37 cellular contexts compared by ENCODE assay signal in the genomic region with DNA sequence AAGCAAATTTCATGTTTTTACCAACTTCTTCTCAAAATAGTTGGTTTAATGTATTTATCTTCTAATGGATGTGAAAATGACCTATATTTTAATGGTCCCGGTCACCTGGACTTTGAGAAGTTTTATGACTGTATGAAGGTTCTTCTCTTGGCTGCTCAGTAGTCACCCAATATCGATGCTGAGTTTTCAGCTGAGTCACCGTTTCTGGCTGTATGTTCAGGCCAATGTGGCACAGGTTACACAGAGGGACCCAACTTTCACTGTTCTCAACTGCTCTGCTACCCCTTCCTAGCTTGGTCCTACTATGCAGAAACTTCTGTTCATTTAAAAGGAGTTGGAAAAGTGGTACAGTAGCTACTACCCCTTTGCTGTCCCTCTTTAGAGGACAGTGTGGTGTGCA. TPM values are rescaled to one million over a fixed set of nuclear protein-coding genes. Genes with fewer than 3 reads are reported as not detected.
"Had no signal": no experiment of that assay in that cellular context is flagged by ENCODE, and none has a peak within 500 bp of the region (broad histone marks: within the 10 kb centered on the region; RNA-seq: fewer than 3 reads in every experiment).

No MANE protein-coding gene starts in this region.

- H3K79me2 ChIP-seq: hepatocyte had no signal

- ATAC-seq: activated CD4-positive, alpha-beta T cell treated with anti-CD3 and anti-CD28 coated beads for 36 hours; activated CD8-positive, alpha-beta memory T cell treated with anti-CD3 and anti-CD28 coated beads, Interleukin-2, amount 10 ng/mL, durations not matched to agents 7 days and 5 days; activated CD8-positive, alpha-beta T cell treated with anti-CD3 and anti-CD28 coated beads, Interleukin-2, amount 10 ng/mL, durations not matched to agents 7 days and 5 days; activated naive CD8-positive, alpha-beta T cell treated with anti-CD3 and anti-CD28 coated beads, Interleukin-2, amount 50 U/mL, for 24 hours; effector memory CD8-positive, alpha-beta T cell; gastroesophageal sphincter; heart right ventricle; T-helper 17 cell had no signal

- FAIRE-seq: bronchial epithelial cell, colon had no signal

- H3K27me3 Mint-ChIP-seq: activated CD4-positive, alpha-beta memory T cell treated with anti-CD3 and anti-CD28 coated beads for 36 hours; activated CD4-positive, alpha-beta T cell treated with anti-CD3 and anti-CD28 coated beads for 36 hours; activated CD4-positive, alpha-beta T cell treated with anti-CD3 and anti-CD28 coated beads, Interleukin-2, amount 10 ng/mL, durations not matched to agents 24 days and 14 days; activated CD8-positive, alpha-beta memory T cell treated with anti-CD3 and anti-CD28 coated beads, Interleukin-2, amount 10 ng/mL, durations not matched to agents 7 days and 5 days; activated naive CD4-positive, alpha-beta T cell treated with anti-CD3 and anti-CD28 coated beads, Interleukin-2, amount 50 U/mL, for 24 hours; activated naive CD8-positive, alpha-beta T cell treated with anti-CD3 and anti-CD28 coated beads for 36 hours; activated naive CD8-positive, alpha-beta T cell treated with anti-CD3 and anti-CD28 coated beads, Interleukin-2, amount 50 U/mL, for 24 hours; central memory CD8-positive, alpha-beta T cell; effector memory CD8-positive, alpha-beta T cell; T-helper 17 cell had no signal

- H3K9me3 ChIP-seq: adrenal gland, ascending aorta, esophagus squamous epithelium, gastroesophageal sphincter, heart right ventricle had no signal

- H3K4me1 Mint-ChIP-seq: activated CD4-positive, alpha-beta T cell treated with anti-CD3 and anti-CD28 coated beads for 36 hours; activated CD4-positive, alpha-beta T cell treated with anti-CD3 and anti-CD28 coated beads, Interleukin-2, amount 10 ng/mL, durations not matched to agents 24 days and 14 days; activated CD8-positive, alpha-beta memory T cell treated with anti-CD3 and anti-CD28 coated beads, Interleukin-2, amount 10 ng/mL, durations not matched to agents 7 days and 5 days; activated naive CD4-positive, alpha-beta T cell treated with anti-CD3 and anti-CD28 coated beads, Interleukin-2, amount 50 U/mL, for 24 hours; activated naive CD8-positive, alpha-beta T cell treated with anti-CD3 and anti-CD28 coated beads for 36 hours; activated naive CD8-positive, alpha-beta T cell treated with anti-CD3 and anti-CD28 coated beads, Interleukin-2, amount 50 U/mL, for 24 hours; central memory CD8-positive, alpha-beta T cell; T-helper 17 cell had no signal

- DNase-seq: activated CD4-positive, alpha-beta memory T cell treated with anti-CD3 and anti-CD28 coated beads for 36 hours; activated CD4-positive, alpha-beta T cell treated with anti-CD3 and anti-CD28 coated beads for 36 hours; activated CD4-positive, alpha-beta T cell treated with anti-CD3 and anti-CD28 coated beads, Interleukin-2, amount 10 ng/mL, durations not matched to agents 24 days and 14 days; activated CD4-positive, CD25-positive, alpha-beta regulatory T cell; activated CD4-positive, CD25-positive, alpha-beta regulatory T cell treated with anti-CD3 and anti-CD28 coated beads, Interleukin-2, amount 50 U/mL, for 72 hours; activated CD8-positive, alpha-beta memory T cell treated with anti-CD3 and anti-CD28 coated beads, Interleukin-2, amount 10 ng/mL, durations not matched to agents 7 days and 5 days; activated CD8-positive, alpha-beta memory T cell treated with anti-CD3 and anti-CD28 coated beads, Interleukin-2, amount 50 U/mL, for 4 hours; activated CD8-positive, alpha-beta T cell treated with anti-CD3 and anti-CD28 coated beads, Interleukin-2, amount 10 ng/mL, durations not matched to agents 7 days and 5 days; activated effector memory CD4-positive, alpha-beta T cell treated with anti-CD3 and anti-CD28 coated beads, Interleukin-2, amount 50 U/mL, for 16 hours; activated naive CD4-positive, alpha-beta T cell treated with anti-CD3 and anti-CD28 coated beads for 36 hours; activated naive CD8-positive, alpha-beta T cell treated with anti-CD3 and anti-CD28 coated beads for 36 hours; activated naive CD8-positive, alpha-beta T cell treated with anti-CD3 and anti-CD28 coated beads, Interleukin-2, amount 50 U/mL, for 24 hours; activated T-cell treated with anti-CD3 and anti-CD28 coated beads, Interleukin-2, amount 50 U/mL, for 1 hour; activated T-cell treated with anti-CD3 and anti-CD28 coated beads, Interleukin-2, amount 50 U/mL, for 48 hours; adrenal gland; cortex of kidney; dermis blood vessel endothelial cell; effector CD4-positive, alpha-beta T cell; effector memory CD8-positive, alpha-beta T cell; erythroblast; esophagus squamous epithelium; foreskin melanocyte; heart right ventricle; T-helper 17 cell; T1000 had no signal

- H2AFZ ChIP-seq: hepatocyte had no signal

- H3K4me3 Mint-ChIP-seq: activated CD4-positive, alpha-beta memory T cell treated with anti-CD3 and anti-CD28 coated beads for 36 hours; activated CD4-positive, alpha-beta T cell treated with anti-CD3 and anti-CD28 coated beads for 36 hours; activated CD4-positive, alpha-beta T cell treated with anti-CD3 and anti-CD28 coated beads, Interleukin-2, amount 10 ng/mL, durations not matched to agents 24 days and 14 days; activated CD8-positive, alpha-beta memory T cell treated with anti-CD3 and anti-CD28 coated beads, Interleukin-2, amount 10 ng/mL, durations not matched to agents 7 days and 5 days; activated CD8-positive, alpha-beta T cell treated with anti-CD3 and anti-CD28 coated beads, Interleukin-2, amount 10 ng/mL, durations not matched to agents 7 days and 5 days; activated naive CD4-positive, alpha-beta T cell treated with anti-CD3 and anti-CD28 coated beads for 36 hours; activated naive CD4-positive, alpha-beta T cell treated with anti-CD3 and anti-CD28 coated beads, Interleukin-2, amount 50 U/mL, for 24 hours; activated naive CD8-positive, alpha-beta T cell treated with anti-CD3 and anti-CD28 coated beads for 36 hours; activated naive CD8-positive, alpha-beta T cell treated with anti-CD3 and anti-CD28 coated beads, Interleukin-2, amount 50 U/mL, for 24 hours; activated T-helper 1 cell treated with anti-CD3 and anti-CD28 coated beads, Interleukin-12 subunit alpha, Interleukin-12 subunit beta, Interleukin-2, Interleukin-4 antibody, amounts not matched to agents 30 ng/mL and 10 ng/mL and 1 ng/mL, durations not matched to agents 14 hours and 24 hours and 36 hours; brain; central memory CD8-positive, alpha-beta T cell; effector memory CD8-positive, alpha-beta T cell; T-helper 17 cell; T-helper 2 cell treated with Interferon-gamma antibody and Interleukin-4, amounts not matched to agents 5 μg/mL and 100 μg/mL, for 36 hours had no signal

- H3K27me3 ChIP-seq: adrenal gland, ascending aorta, esophagus squamous epithelium, gastroesophageal sphincter, heart right ventricle, hepatocyte had no signal

- H3K27ac ChIP-seq: adrenal gland, ascending aorta, esophagus squamous epithelium, gastroesophageal sphincter, heart right ventricle, hepatocyte had no signal

- H3K4me3 ChIP-seq: adrenal gland, ascending aorta, esophagus squamous epithelium, gastroesophageal sphincter, heart right ventricle, hepatocyte had no signal

- H3K4me2 ChIP-seq: hepatocyte had no signal

- H3K36me3 ChIP-seq: adrenal gland, esophagus squamous epithelium had no signal

- H3K27ac Mint-ChIP-seq: activated CD4-positive, alpha-beta memory T cell treated with anti-CD3 and anti-CD28 coated beads for 36 hours; activated CD4-positive, alpha-beta T cell treated with anti-CD3 and anti-CD28 coated beads for 36 hours; activated CD4-positive, alpha-beta T cell treated with anti-CD3 and anti-CD28 coated beads, Interleukin-2, amount 10 ng/mL, durations not matched to agents 24 days and 14 days; activated CD8-positive, alpha-beta memory T cell treated with anti-CD3 and anti-CD28 coated beads, Interleukin-2, amount 10 ng/mL, durations not matched to agents 7 days and 5 days; activated CD8-positive, alpha-beta T cell treated with anti-CD3 and anti-CD28 coated beads, Interleukin-2, amount 10 ng/mL, durations not matched to agents 7 days and 5 days; activated naive CD4-positive, alpha-beta T cell treated with anti-CD3 and anti-CD28 coated beads for 36 hours; activated naive CD4-positive, alpha-beta T cell treated with anti-CD3 and anti-CD28 coated beads, Interleukin-2, amount 50 U/mL, for 24 hours; activated naive CD8-positive, alpha-beta T cell treated with anti-CD3 and anti-CD28 coated beads for 36 hours; activated naive CD8-positive, alpha-beta T cell treated with anti-CD3 and anti-CD28 coated beads, Interleukin-2, amount 50 U/mL, for 24 hours; activated T-helper 1 cell treated with anti-CD3 and anti-CD28 coated beads, Interleukin-12 subunit alpha, Interleukin-12 subunit beta, Interleukin-2, Interleukin-4 antibody, amounts not matched to agents 30 ng/mL and 10 ng/mL and 1 ng/mL, durations not matched to agents 14 hours and 24 hours and 36 hours; activated T-helper 2 cell treated with anti-CD3 and anti-CD28 coated beads, Interferon-gamma antibody, Interleukin-2, Interleukin-4, amounts not matched to agents 10 μg/mL and 5 μg/mL and 100 μg/mL, durations not matched to agents 14 hours and 24 hours and 36 hours; brain; effector memory CD8-positive, alpha-beta T cell; T-helper 17 cell; T-helper 2 cell treated with Interferon-gamma antibody and Interleukin-4, amounts not matched to agents 5 μg/mL and 100 μg/mL, for 36 hours had no signal

- H3K36me3 Mint-ChIP-seq: activated CD4-positive, alpha-beta memory T cell treated with anti-CD3 and anti-CD28 coated beads for 36 hours; activated CD8-positive, alpha-beta memory T cell treated with anti-CD3 and anti-CD28 coated beads, Interleukin-2, amount 10 ng/mL, durations not matched to agents 7 days and 5 days; activated naive CD4-positive, alpha-beta T cell treated with anti-CD3 and anti-CD28 coated beads, Interleukin-2, amount 50 U/mL, for 24 hours; activated naive CD8-positive, alpha-beta T cell treated with anti-CD3 and anti-CD28 coated beads for 36 hours had no signal

- H3K4me1 ChIP-seq: adrenal gland, esophagus squamous epithelium, gastroesophageal sphincter, heart right ventricle had no signal

- H3K9me3 Mint-ChIP-seq: activated CD4-positive, alpha-beta memory T cell treated with anti-CD3 and anti-CD28 coated beads for 36 hours; activated CD4-positive, alpha-beta T cell treated with anti-CD3 and anti-CD28 coated beads, Interleukin-2, amount 10 ng/mL, durations not matched to agents 24 days and 14 days; activated naive CD4-positive, alpha-beta T cell treated with anti-CD3 and anti-CD28 coated beads, Interleukin-2, amount 50 U/mL, for 24 hours; activated naive CD8-positive, alpha-beta T cell treated with anti-CD3 and anti-CD28 coated beads for 36 hours; activated T-helper 1 cell treated with anti-CD3 and anti-CD28 coated beads, Interleukin-12 subunit alpha, Interleukin-12 subunit beta, Interleukin-2, Interleukin-4 antibody, amounts not matched to agents 30 ng/mL and 10 ng/mL and 1 ng/mL, durations not matched to agents 14 hours and 24 hours and 36 hours; activated T-helper 2 cell treated with anti-CD3 and anti-CD28 coated beads, Interferon-gamma antibody, Interleukin-2, Interleukin-4, amounts not matched to agents 10 μg/mL and 5 μg/mL and 100 μg/mL, durations not matched to agents 14 hours and 24 hours and 36 hours; T-helper 2 cell treated with Interferon-gamma antibody and Interleukin-4, amounts not matched to agents 5 μg/mL and 100 μg/mL, for 36 hours had no signal

RNA-seq across cellular contexts. Expression of a gene that starts 25.8 kb away (rescaled TPM):
- total RNA-seq: activated CD4-positive, alpha-beta memory T cell treated with anti-CD3 and anti-CD28 coated beads for 36 hours; activated CD4-positive, alpha-beta T cell treated with anti-CD3 and anti-CD28 coated beads for 36 hours; activated CD4-positive, alpha-beta T cell treated with anti-CD3 and anti-CD28 coated beads, Interleukin-2, amount 10 ng/mL, durations not matched to agents 24 days and 14 days; activated CD8-positive, alpha-beta memory T cell treated with anti-CD3 and anti-CD28 coated beads for 36 hours; activated CD8-positive, alpha-beta memory T cell treated with anti-CD3 and anti-CD28 coated beads, Interleukin-2, amount 10 ng/mL, durations not matched to agents 7 days and 5 days; activated CD8-positive, alpha-beta T cell treated with anti-CD3 and anti-CD28 coated beads, Interleukin-2, amount 10 ng/mL, durations not matched to agents 7 days and 5 days; activated naive CD4-positive, alpha-beta T cell treated with anti-CD3 and anti-CD28 coated beads for 36 hours; activated naive CD8-positive, alpha-beta T cell treated with anti-CD3 and anti-CD28 coated beads for 36 hours; activated T-helper 1 cell treated with anti-CD3 and anti-CD28 coated beads, Interleukin-12 subunit alpha, Interleukin-12 subunit beta, Interleukin-2, Interleukin-4 antibody, amounts not matched to agents 30 ng/mL and 10 ng/mL and 1 ng/mL, durations not matched to agents 14 hours and 24 hours and 36 hours; activated T-helper 2 cell treated with anti-CD3 and anti-CD28 coated beads, Interferon-gamma antibody, Interleukin-2, Interleukin-4, amounts not matched to agents 10 μg/mL and 5 μg/mL and 100 μg/mL, durations not matched to agents 14 hours and 24 hours and 36 hours had no signal
